Comparison of ENCODE assay signal across 9 cellular contexts in genomic region chr1:230277201-230277771, GRCh38.
A peak's percentile ranks its signal among the peaks of the same experiment; 100 is the strongest.
DNase-seq lines count a peak whose midpoint lies in the region; ATAC-seq, FAIRE-seq and TF ChIP-seq lines count a peak whose summit lies in the region.
"Had no signal": no experiment of that assay in that cellular context is flagged by ENCODE, and none has a peak within 500 bp of the region (broad histone marks: within the 10 kb centered on the region; RNA-seq: fewer than 3 reads in every experiment).

No MANE protein-coding gene starts in this region.

- H3K36me3 Mint-ChIP-seq in activated CD4-positive, alpha-beta T cell treated with anti-CD3 and anti-CD28 coated beads for 36 hours (ENCODE audit: low read depth) = peaks cover 25% of the 10 kb centered on the region
- H3K36me3 Mint-ChIP-seq in chondrocyte (ENCODE audit: low read depth) (peaks cover 25% of the 10 kb centered on the region), MCF 10A (ENCODE audit: insufficient read depth, unreplicated experiment) (peaks cover 55% of the 10 kb centered on the region)
- peaks cover 51% of the 10 kb centered on the region for H3K36me3 Mint-ChIP-seq in stimulated activated memory B cell treated with anti-CD40 and anti-IgM and Interleukin-4, amounts not matched to agents 10 μg/mL and 1 μg/mL and 100 μg/mL, for 72 hours

- in situ Hi-C loops in HepG2 (cut with HindIII; ENCODE audit: extremely low pct_ligation_motif_present, low pct_unique_long_range_greater_than_20kb) = no loop called here

- no TSS peak for BruUV-seq in HepG2 (replicated peaks; lab: Mats Ljungman, UMichigan)
- no TSS peak for BruUV-seq in MCF 10A (replicated peaks; lab: Mats Ljungman, UMichigan)

- WGBS in HepG2 (ENCODE audit: low lambda C conversion rate) = 98% methylated on average over 12 of the region's 12 CpGs

- TF ChIP-seq CTCF in chondrocyte (IDR thresholded peaks at IDR 0.05) (peak; percentile 13), HepG2 (CRISPR knock-in tag; IDR thresholded peaks at IDR 0.05) (no peak), MCF 10A (IDR thresholded peaks at IDR 0.05; ENCODE audit: unreplicated experiment) (no peak)

- H2AFZ ChIP-seq in HepG2 (ENCODE audit: low read length) = no peak overlapping the region

- H3K4me2 ChIP-seq in HepG2 (ENCODE audit: low read depth, low read length) = no peak overlapping the region

- no peaks in the 10 kb centered on the region for H3K27me3 ChIP-seq in HepG2 (ENCODE audit: control insufficient read depth in 1 of 2, insufficient read depth in 2 of 2, low read length in 2 of 2)

- no peak overlapping the region for H3K4me3 Mint-ChIP-seq in activated CD4-positive, alpha-beta T cell treated with anti-CD3 and anti-CD28 coated beads for 36 hours
- H3K4me3 Mint-ChIP-seq in chondrocyte (ENCODE audit: unreplicated experiment) (no peak overlapping the region), MCF 10A (ENCODE audit: unreplicated experiment) (no peak overlapping the region)
- H3K4me3 Mint-ChIP-seq in stimulated activated memory B cell treated with anti-CD40 and anti-IgM and Interleukin-4, amounts not matched to agents 10 μg/mL and 1 μg/mL and 100 μg/mL, for 72 hours = no peak overlapping the region

- H3K4me3 ChIP-seq in HepG2 (replicated peaks in 1 of 3; ENCODE audit: insufficient read depth in 1 of 3, low read depth in 2 of 3, low read length in 3 of 3) = no peak overlapping the region

- H4K20me1 ChIP-seq in HepG2 (ENCODE audit: insufficient read depth, low read length) = no peaks in the 10 kb centered on the region

- H3K4me1 Mint-ChIP-seq in activated CD4-positive, alpha-beta T cell treated with anti-CD3 and anti-CD28 coated beads for 36 hours = peaks cover 48% of the 10 kb centered on the region
- H3K4me1 Mint-ChIP-seq in chondrocyte (ENCODE audit: low read depth) = peaks cover 11% of the 10 kb centered on the region
- H3K4me1 Mint-ChIP-seq in stimulated activated memory B cell treated with anti-CD40 and anti-IgM and Interleukin-4, amounts not matched to agents 10 μg/mL and 1 μg/mL and 100 μg/mL, for 72 hours = peaks cover 63% of the 10 kb centered on the region
- H3K4me1 Mint-ChIP-seq in MCF 10A (ENCODE audit: insufficient read depth, unreplicated experiment) = no peaks in the 10 kb centered on the region

- H3K4me1 ChIP-seq in HepG2 (ENCODE audit: insufficient read depth, low read length) = no peaks in the 10 kb centered on the region

- no peaks in the 10 kb centered on the region for H3K79me2 ChIP-seq in HepG2 (ENCODE audit: insufficient read depth, low read length)

- ATAC-seq in activated CD4-positive, alpha-beta T cell treated with anti-CD3 and anti-CD28 coated beads for 36 hours = no peak
- peak; percentile 62 for ATAC-seq in stimulated activated memory B cell treated with anti-CD40 and anti-IgM and Interleukin-4, amounts not matched to agents 10 μg/mL and 1 μg/mL and 100 μg/mL, for 72 hours
- no peak for ATAC-seq in HepG2

- no peak overlapping the region for H3K27ac ChIP-seq in HepG2 (ENCODE audit: extremely low read length, insufficient read depth, low read length)

- TF ChIP-seq POLR2A in HepG2 (IDR thresholded peaks at IDR 0.05; ENCODE audit: insufficient read depth in 1 of 2, low read depth in 2 of 2, low read length in 2 of 2) = no peak

- no peaks in the 10 kb centered on the region for H3K27me3 Mint-ChIP-seq in activated CD4-positive, alpha-beta T cell treated with anti-CD3 and anti-CD28 coated beads for 36 hours
- no peaks in the 10 kb centered on the region for H3K27me3 Mint-ChIP-seq in chondrocyte (ENCODE audit: low read depth)
- H3K27me3 Mint-ChIP-seq in stimulated activated memory B cell treated with anti-CD40 and anti-IgM and Interleukin-4, amounts not matched to agents 10 μg/mL and 1 μg/mL and 100 μg/mL, for 72 hours = no peaks in the 10 kb centered on the region
- H3K27me3 Mint-ChIP-seq in MCF 10A (ENCODE audit: insufficient read depth, unreplicated experiment) = no peaks in the 10 kb centered on the region

- no peaks in the 10 kb centered on the region for H3K9me3 ChIP-seq in HepG2 (ENCODE audit: low read length)

- no peak overlapping the region for H3K9ac ChIP-seq in HepG2 (ENCODE audit: insufficient read depth, low read depth, low read length)

- POLR2A ChIA-PET in activated CD4-positive, alpha-beta T cell treated with anti-CD3 and anti-CD28 coated beads for 36 hours (lab: Charles Lee) = no interaction called here
- POLR2A ChIA-PET in HepG2 (lab: Yijun Ruan, JAX) = no interaction called here
- POLR2A ChIA-PET in MCF 10A (lab: Yijun Ruan, JAX) = interaction anchor here (0.6 to 1.6 kb wide), 3 partner anchors 19 to 337 kb away, joined by 3 read pairs; no protein-coding TSS in a partner anchor

- no peaks in the 10 kb centered on the region for H3K9me3 Mint-ChIP-seq in activated CD4-positive, alpha-beta T cell treated with anti-CD3 and anti-CD28 coated beads for 36 hours (ENCODE audit: low read depth)
- H3K9me3 Mint-ChIP-seq in chondrocyte (ENCODE audit: low read depth) = no peaks in the 10 kb centered on the region
- no peaks in the 10 kb centered on the region for H3K9me3 Mint-ChIP-seq in stimulated activated memory B cell treated with anti-CD40 and anti-IgM and Interleukin-4, amounts not matched to agents 10 μg/mL and 1 μg/mL and 100 μg/mL, for 72 hours
- no peaks in the 10 kb centered on the region for H3K9me3 Mint-ChIP-seq in MCF 10A (ENCODE audit: unreplicated experiment)

- no peak for FAIRE-seq in HepG2 (lab: Jason Lieb, UNC)

- TF ChIP-seq RAD21 in HepG2 (CRISPR knock-in tag; IDR thresholded peaks at IDR 0.05) = no peak

- intact Hi-C loops in activated CD4-positive, alpha-beta T cell treated with anti-CD3 and anti-CD28 coated beads for 36 hours (cut with DNase I, micrococcal nuclease) = no loop called here
- intact Hi-C loops in HepG2 (cut with micrococcal nuclease; ENCODE audit: unreplicated experiment) = no loop called here
- intact Hi-C loops in MCF 10A (cut with micrococcal nuclease) = no loop called here

- no peak overlapping the region for H3K27ac Mint-ChIP-seq in activated CD4-positive, alpha-beta T cell treated with anti-CD3 and anti-CD28 coated beads for 36 hours
- H3K27ac Mint-ChIP-seq in chondrocyte (ENCODE audit: unreplicated experiment) (no peak overlapping the region), MCF 10A (ENCODE audit: low read depth, unreplicated experiment) (no peak overlapping the region)
- H3K27ac Mint-ChIP-seq in stimulated activated memory B cell treated with anti-CD40 and anti-IgM and Interleukin-4, amounts not matched to agents 10 μg/mL and 1 μg/mL and 100 μg/mL, for 72 hours = no peak overlapping the region

- CTCF ChIA-PET in activated CD4-positive, alpha-beta T cell treated with anti-CD3 and anti-CD28 coated beads for 36 hours (lab: Charles Lee) = no interaction called here
- CTCF ChIA-PET in HepG2 (lab: Yijun Ruan, JAX; ENCODE audit: low intra/inter-chr PET ratio, low total read pairs) (no interaction called here), MCF 10A (lab: Yijun Ruan, JAX) (interaction anchor here (0.8 to 1.4 kb wide), 7 partner anchors 9 to 616 kb away, joined by 3 to 4 read pairs (median 3); no protein-coding TSS in a partner anchor)

- peak; percentile 3 for DNase-seq in activated CD4-positive, alpha-beta T cell treated with anti-CD3 and anti-CD28 coated beads for 36 hours
- no peak for DNase-seq in activated CD4-positive, alpha-beta T cell treated with anti-CD3 and anti-CD28 coated beads, Interleukin-2, amount 50 U/mL, for 48 hours
- DNase-seq in NCI-H146 treated with DMSO at 0.1 percent for 48 hours (lab: John Stamatoyannopoulos, UW; ENCODE audit: unreplicated experiment) = peak; percentile 50
- peak; percentile 43 for DNase-seq in chondrocyte (ENCODE audit: low spot score)
- no peak for DNase-seq in HepG2 (ENCODE audit: low spot score)
- DNase-seq in NCI-H2196 (lab: John Stamatoyannopoulos, UW; ENCODE audit: unreplicated experiment) = no peak
- DNase-seq in MCF 10A (ENCODE audit: unreplicated experiment) = no peak
- DNase-seq: MM.1S had no signal

- TF ChIP-seq EP300 in HepG2 (IDR thresholded peaks at IDR 0.05; ENCODE audit: low read depth in 2 of 2, low read length in 2 of 2) = no peak
- TF ChIP-seq EP300 in HepG2 (CRISPR knock-in tag; IDR thresholded peaks at IDR 0.05; ENCODE audit: borderline replicate concordance) = no peak

- peaks cover 5 to 37% of the 10 kb centered on the region in 2 experiments for H3K36me3 ChIP-seq in HepG2 (replicated peaks in 1 of 2; ENCODE audit: control insufficient read depth in 1 of 2, insufficient read depth in 2 of 2, low read length in 2 of 2)

TF ChIP-seq in HepG2, 621 proteins besides CTCF, POLR2A, EP300 and RAD21 (continues in another document):
- TF ChIP-seq, protein P1, sequence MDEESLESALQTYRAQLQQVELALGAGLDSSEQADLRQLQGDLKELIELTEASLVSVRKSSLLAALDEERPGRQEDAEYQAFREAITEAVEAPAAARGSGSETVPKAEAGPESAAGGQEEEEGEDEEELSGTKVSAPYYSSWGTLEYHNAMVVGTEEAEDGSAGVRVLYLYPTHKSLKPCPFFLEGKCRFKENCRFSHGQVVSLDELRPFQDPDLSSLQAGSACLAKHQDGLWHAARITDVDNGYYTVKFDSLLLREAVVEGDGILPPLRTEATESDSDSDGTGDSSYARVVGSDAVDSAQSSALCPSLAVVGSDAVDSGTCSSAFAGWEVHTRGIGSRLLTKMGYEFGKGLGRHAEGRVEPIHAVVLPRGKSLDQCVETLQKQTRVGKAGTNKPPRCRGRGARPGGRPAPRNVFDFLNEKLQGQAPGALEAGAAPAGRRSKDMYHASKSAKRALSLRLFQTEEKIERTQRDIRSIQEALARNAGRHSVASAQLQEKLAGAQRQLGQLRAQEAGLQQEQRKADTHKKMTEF (CRISPR knock-in tag; IDR thresholded peaks at IDR 0.05) = no peak
- TF ChIP-seq, protein P2, sequence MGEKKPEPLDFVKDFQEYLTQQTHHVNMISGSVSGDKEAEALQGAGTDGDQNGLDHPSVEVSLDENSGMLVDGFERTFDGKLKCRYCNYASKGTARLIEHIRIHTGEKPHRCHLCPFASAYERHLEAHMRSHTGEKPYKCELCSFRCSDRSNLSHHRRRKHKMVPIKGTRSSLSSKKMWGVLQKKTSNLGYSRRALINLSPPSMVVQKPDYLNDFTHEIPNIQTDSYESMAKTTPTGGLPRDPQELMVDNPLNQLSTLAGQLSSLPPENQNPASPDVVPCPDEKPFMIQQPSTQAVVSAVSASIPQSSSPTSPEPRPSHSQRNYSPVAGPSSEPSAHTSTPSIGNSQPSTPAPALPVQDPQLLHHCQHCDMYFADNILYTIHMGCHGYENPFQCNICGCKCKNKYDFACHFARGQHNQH (CRISPR knock-in tag; IDR thresholded peaks at IDR 0.05) = no peak
- no peak for TF ChIP-seq ATF7-NPFF (CRISPR knock-in tag; IDR thresholded peaks at IDR 0.05; ENCODE audit: low read depth)

Comparison
In these comparisons a context has a peak if more than half of its experiments do, and no peak if none do; other contexts are left out.
1. DNase-seq: peak in activated CD4-positive, alpha-beta T cell treated with anti-CD3 and anti-CD28 coated beads for 36 hours (single experiment), NCI-H146 treated with DMSO at 0.1 percent for 48 hours (single experiment) and chondrocyte (single experiment); none in activated CD4-positive, alpha-beta T cell treated with anti-CD3 and anti-CD28 coated beads, Interleukin-2, amount 50 U/mL, for 48 hours (0 of 2), HepG2 (single experiment), NCI-H2196 (single experiment) and MCF 10A (single experiment).